Comparison of ENCODE assay signal across 28 cellular contexts in genomic region chr3:118059096-118059495, GRCh38.
"Had no signal": no experiment of that assay in that cellular context is flagged by ENCODE, and none has a peak within 500 bp of the region (broad histone marks: within the 10 kb centered on the region; RNA-seq: fewer than 3 reads in every experiment).

No MANE protein-coding gene starts in this region.

- H3K4me1 Mint-ChIP-seq: natural killer cell; nephron; neural progenitor cell; stimulated activated effector memory CD8-positive, alpha-beta T cell treated with anti-CD3 and anti-CD28 coated beads, Interleukin-12 subunit alpha, Interleukin-12 subunit beta, amount 100 ng/mL, for 72 hours; stimulated activated naive B cell treated with anti-CD40 and anti-IgM and Interleukin-4, amounts not matched to agents 10 μg/mL and 1 μg/mL and 100 μg/mL, for 72 hours had no signal

- H3K27me3 ChIP-seq: neural progenitor cell, ovary, right lobe of liver, sigmoid colon, stomach, thyroid gland, tibial nerve, upper lobe of left lung, vagina had no signal

- H3K4me1 ChIP-seq: neural progenitor cell, parathyroid adenoma, psoas muscle, right lobe of liver, stomach, thyroid gland, tibial nerve, upper lobe of left lung, vagina had no signal

- H3K27me3 Mint-ChIP-seq: progenitor cell of endocrine pancreas; stimulated activated naive B cell treated with anti-CD40 and anti-IgM and Interleukin-4, amounts not matched to agents 10 μg/mL and 1 μg/mL and 100 μg/mL, for 72 hours; stimulated activated naive CD8-positive, alpha-beta T cell treated with anti-CD3 and anti-CD28 coated beads, Interleukin-15, Interleukin-2, amounts not matched to agents 100 ng/mL and 50 ng/mL, for 24 hours had no signal

- H3K9me3 Mint-ChIP-seq: nephron, neural progenitor cell had no signal

- H3K79me2 ChIP-seq: parathyroid adenoma had no signal

- H3K36me3 ChIP-seq: neural progenitor cell, ovary, right lobe of liver, sigmoid colon, stomach, thoracic aorta, thyroid gland, tibial nerve, upper lobe of left lung, vagina had no signal

- H3K27ac Mint-ChIP-seq: natural killer cell; nephron; neural progenitor cell; progenitor cell of endocrine pancreas; stimulated activated effector memory CD8-positive, alpha-beta T cell treated with anti-CD3 and anti-CD28 coated beads, Interleukin-12 subunit alpha, Interleukin-12 subunit beta, amount 100 ng/mL, for 72 hours; stimulated activated naive B cell treated with anti-CD40 and anti-IgM and Interleukin-4, amounts not matched to agents 10 μg/mL and 1 μg/mL and 100 μg/mL, for 72 hours; stimulated activated naive CD8-positive, alpha-beta T cell treated with anti-CD3 and anti-CD28 coated beads, Interleukin-15, Interleukin-2, amounts not matched to agents 100 ng/mL and 50 ng/mL, for 24 hours had no signal

- DNase-seq: natural killer cell; occipital lobe; ovary; posterior cingulate gyrus; psoas muscle; right cardiac atrium; right lobe of liver; sigmoid colon; small intestine; stimulated activated CD4-positive, alpha-beta T cell treated with anti-CD3 and anti-CD28 coated beads, Interleukin-15, amount 100 ng/mL, for 24 hours; stimulated activated CD4-positive, alpha-beta T cell treated with anti-CD3 and anti-CD28 coated beads, Interleukin-2, amount 100 ng/mL, for 24 hours; stimulated activated CD4-positive, alpha-beta T cell treated with anti-CD3 and anti-CD28 coated beads, Interleukin-2, amount 100 ng/mL, for 48 hours; stimulated activated CD4-positive, alpha-beta T cell treated with anti-CD3 and anti-CD28 coated beads, Interleukin-4, amount 100 ng/mL, for 24 hours; stimulated activated naive B cell treated with anti-CD40 and anti-IgM and Interleukin-4, amounts not matched to agents 10 μg/mL and 1 μg/mL and 100 μg/mL, for 72 hours; stimulated activated naive CD4-positive, alpha-beta T cell treated with Interleukin-2 at 50 U/mL for 16 hours; stomach; thyroid gland; trophoblast cell; upper lobe of left lung had no signal

- H3K27ac ChIP-seq: neural progenitor cell, ovary, parathyroid adenoma, psoas muscle, right lobe of liver, sigmoid colon, stomach, thoracic aorta, thyroid gland, tibial nerve, upper lobe of left lung, vagina had no signal

- H3K9me3 ChIP-seq: ovary, psoas muscle, right lobe of liver, sigmoid colon, stomach, thoracic aorta, thyroid gland, vagina had no signal

- H3K36me3 Mint-ChIP-seq: neural progenitor cell; stimulated activated effector memory CD8-positive, alpha-beta T cell treated with anti-CD3 and anti-CD28 coated beads, Interleukin-12 subunit alpha, Interleukin-12 subunit beta, amount 100 ng/mL, for 72 hours; stimulated activated naive B cell treated with anti-CD40 and anti-IgM and Interleukin-4, amounts not matched to agents 10 μg/mL and 1 μg/mL and 100 μg/mL, for 72 hours had no signal

- H2AFZ ChIP-seq: neural progenitor cell, parathyroid adenoma had no signal

- H3K9ac ChIP-seq: neural progenitor cell, parathyroid adenoma had no signal

- H3K4me3 ChIP-seq: neural progenitor cell, ovary, psoas muscle, right lobe of liver, sigmoid colon, stomach, thoracic aorta, thyroid gland, tibial nerve, upper lobe of left lung, vagina had no signal

- H3K4me3 Mint-ChIP-seq: natural killer cell; nephron; neural progenitor cell; stimulated activated effector memory CD8-positive, alpha-beta T cell treated with anti-CD3 and anti-CD28 coated beads, Interleukin-12 subunit alpha, Interleukin-12 subunit beta, amount 100 ng/mL, for 72 hours; stimulated activated naive B cell treated with anti-CD40 and anti-IgM and Interleukin-4, amounts not matched to agents 10 μg/mL and 1 μg/mL and 100 μg/mL, for 72 hours; stimulated activated naive CD8-positive, alpha-beta T cell treated with anti-CD3 and anti-CD28 coated beads, Interleukin-15, Interleukin-2, amounts not matched to agents 100 ng/mL and 50 ng/mL, for 24 hours had no signal

- H3K4me2 ChIP-seq: neural progenitor cell had no signal
